Comparison of ENCODE assay signal across 8 cellular contexts in genomic region chr16:25256821-25257503, GRCh38. TPM values are rescaled to one million over a fixed set of nuclear protein-coding genes. Genes with fewer than 3 reads are reported as not detected.
DNase-seq lines count a peak whose midpoint lies in the region; ATAC-seq and TF ChIP-seq lines count a peak whose summit lies in the region.

No MANE protein-coding gene starts in this region.

- intact Hi-C loops in mammary epithelial cell (cut with micrococcal nuclease), result no loop called here
- intact Hi-C loops in lower lobe of right lung (cut with DNase I), result no loop called here

- H3K27ac ChIP-seq in mammary epithelial cell (ENCODE audit: insufficient read depth, low read depth, low read length) (peak overlapping the region; percentile 75), lower lobe of right lung (peak overlapping the region; percentile 98), tibial nerve (peak overlapping the region; percentile 97)

- in situ Hi-C loops in HAP-1 (cut with MboI; ENCODE audit: low sequenced_read_pairs), result no loop called here
- in situ Hi-C loops in mammary epithelial cell (cut with MboI; ENCODE audit: low sequenced_read_pairs in 2 of 2), result loop anchor here in 1 of 2 donors (25.0 kb wide), 1 partner anchor 1855 kb away; no protein-coding TSS in a partner anchor

- peak overlapping the region; percentile 73 for H3K4me3 ChIP-seq in HAP-1
- H3K4me3 ChIP-seq in mammary epithelial cell (replicated peaks in 1 of 3; ENCODE audit: insufficient read depth in 1 of 3, low read depth in 2 of 3, low read length in 3 of 3), result peak overlapping the region; percentile 68 to 88 (median 81)
- peak overlapping the region; percentile 79 for H3K4me3 ChIP-seq in lower lobe of right lung
- H3K4me3 ChIP-seq in tibial nerve, result peak overlapping the region; percentile 69 to 91 (median 79)

- TF ChIP-seq EP300 in tibial nerve (IDR thresholded peaks at IDR 0.05), result no peak

- peak overlapping the region; percentile 88 for H2AFZ ChIP-seq in mammary epithelial cell (ENCODE audit: low read depth, low read length)

- H3K9me3 ChIP-seq in HAP-1 (no peaks in the 10 kb centered on the region; the same call in 1 of the 2 replicates), mammary epithelial cell (replicated peaks; ENCODE audit: insufficient read depth, low read length) (no peaks in the 10 kb centered on the region), lower lobe of right lung (no peaks in the 10 kb centered on the region), tibial nerve (no peaks in the 10 kb centered on the region)

- TF ChIP-seq POLR2A in tibial nerve (IDR thresholded peaks at IDR 0.05), result no peak

- ATAC-seq in lower lobe of right lung, result no peak

- peaks cover 23% of the 10 kb centered on the region for H3K36me3 ChIP-seq in HAP-1 (replicated peaks)
- no peaks in the 10 kb centered on the region for H3K36me3 ChIP-seq in mammary epithelial cell (ENCODE audit: insufficient read depth, low read length)
- H3K36me3 ChIP-seq in lower lobe of right lung, result peaks cover 31% of the 10 kb centered on the region
- peaks cover 0 to 32% (median 0%) of the 10 kb centered on the region in 3 donors for H3K36me3 ChIP-seq in tibial nerve

- peaks cover 58% of the 10 kb centered on the region for H3K79me2 ChIP-seq in mammary epithelial cell (ENCODE audit: insufficient read depth, low read length)

- peaks cover 5% of the 10 kb centered on the region; the same call in 1 of the 2 replicates for H3K4me1 ChIP-seq in HAP-1
- H3K4me1 ChIP-seq in mammary epithelial cell (ENCODE audit: insufficient read depth, low read length), result peaks cover 15% of the 10 kb centered on the region
- H3K4me1 ChIP-seq in lower lobe of right lung, result peaks cover 29% of the 10 kb centered on the region
- peaks cover 0 to 39% (median 23%) of the 10 kb centered on the region in 4 donors for H3K4me1 ChIP-seq in tibial nerve

- dilution Hi-C loops in mammary epithelial cell (cut with HindIII; ENCODE audit: low sequenced_read_pairs), result no loop called here

- TSS peak; percentile 68 for BruUV-seq in mammary epithelial cell (replicated peaks; lab: Mats Ljungman, UMichigan)

- H3K9ac ChIP-seq in mammary epithelial cell (ENCODE audit: insufficient read depth, low read length), result peak overlapping the region; percentile 88

- CTCF ChIA-PET in mammary epithelial cell (lab: Charles Lee; ENCODE audit: low non-redundant PET), result interaction anchor here (0.6 kb wide), 2 partner anchors 27 to 51 kb away, joined by 3 to 5 read pairs; no protein-coding TSS in a partner anchor

- DNase-seq in DMS79 treated with DMSO at 0.1 percent for 48 hours (lab: John Stamatoyannopoulos, UW), result peak; percentile 49
- DNase-seq in DMS79 (lab: John Stamatoyannopoulos, UW), result no peak
- peak; percentile 5 to 51 for DNase-seq in HAP-1 (ENCODE audit: low spot score in 2 of 2)
- peak; percentile 66 for DNase-seq in NCI-H69 (lab: John Stamatoyannopoulos, UW)
- no peak for DNase-seq in mammary epithelial cell
- DNase-seq in lower lobe of right lung, result peak; percentile 47
- DNase-seq in tibial nerve (ENCODE audit: low spot score in 2 of 2), result no peak
- no peak for DNase-seq in NOMO-1 treated with dmso at 0.1 percent for 144 hours (lab: John Stamatoyannopoulos, UW; ENCODE audit: unreplicated experiment)

- H4K20me1 ChIP-seq in mammary epithelial cell (ENCODE audit: insufficient read depth, low read length), result peaks cover 2% of the 10 kb centered on the region

- WGBS in mammary epithelial cell (ENCODE audit: low coverage, missing lambda C conversion rate), result under 1% methylated on average over 22 of the region's 26 CpGs
- WGBS in tibial nerve, 2 donors, result 0 to 1% methylated on average over 26 of the region's 26 CpGs

- H3K27me3 ChIP-seq in HAP-1 (ENCODE audit: low read depth) (no peaks in the 10 kb centered on the region), mammary epithelial cell (ENCODE audit: insufficient read depth, low read length) (no peaks in the 10 kb centered on the region), lower lobe of right lung (ENCODE audit: low read depth) (no peaks in the 10 kb centered on the region), tibial nerve (no peaks in the 10 kb centered on the region)

- TF ChIP-seq CTCF in mammary epithelial cell (conservative IDR thresholded peaks at IDR 0.05 in 1 of 2, IDR thresholded peaks at IDR 0.05 in 1 of 2; ENCODE audit: extremely low read depth in 1 of 2, insufficient read depth in 1 of 2, low read depth in 1 of 2, low read length in 2 of 2) (peak; percentile 9 to 10), lower lobe of right lung (IDR thresholded peaks at IDR 0.05) (no peak), tibial nerve (IDR thresholded peaks at IDR 0.05) (no peak)

- peak overlapping the region; percentile 88 for H3K4me2 ChIP-seq in mammary epithelial cell (ENCODE audit: insufficient read depth, low read depth, low read length)

RNA-seq across cellular contexts. Expression of gene ZKSCAN2, which starts 0.7 kb away (rescaled TPM):
- total RNA-seq in mammary epithelial cell, result 1 to 10 TPM; 6.2 to 6.4 TPM
- polyA plus RNA-seq in mammary epithelial cell, result 1.4 TPM
- 10.7 TPM for polyA minus RNA-seq in mammary epithelial cell
- total RNA-seq in lower lobe of right lung, result 5.1 TPM
- 1 to 10 TPM; 2.0 to 5.0 (median 4.0) TPM for total RNA-seq in tibial nerve

RNA-seq across cellular contexts. Expression of gene AQP8, which starts 40.2 kb away (rescaled TPM):
- total RNA-seq in mammary epithelial cell (not detected), lower lobe of right lung (0.30 TPM), tibial nerve (not detected)
- not detected for polyA plus RNA-seq in mammary epithelial cell
- polyA minus RNA-seq in mammary epithelial cell, result not detected

Comparison
In these comparisons a context has a peak if more than half of its experiments do, and no peak if none do; other contexts are left out.
1. DNase-seq: peak in DMS79 treated with DMSO at 0.1 percent for 48 hours (single experiment), HAP-1 (2 of 2), NCI-H69 (single experiment) and lower lobe of right lung (single experiment); none in DMS79 (single experiment), mammary epithelial cell (single experiment), tibial nerve (0 of 2) and NOMO-1 treated with dmso at 0.1 percent for 144 hours (single experiment).
2. CTCF ChIP-seq: peak in mammary epithelial cell (2 of 2); none in lower lobe of right lung (single experiment) and tibial nerve (0 of 5).
3. Peak in every context shown above with its lines, with median percentiles within 50 percentile points of each other: H3K4me3 ChIP-seq and H3K27ac ChIP-seq.